Comparison of ENCODE assay signal across 20 cellular contexts in genomic region chr6:131000544-131000943, GRCh38.
DNase-seq lines count a peak whose midpoint lies in the region; ATAC-seq, FAIRE-seq and TF ChIP-seq lines count a peak whose summit lies in the region.
"Had no signal": no experiment of that assay in that cellular context is flagged by ENCODE, and none has a peak within 500 bp of the region (broad histone marks: within the 10 kb centered on the region; RNA-seq: fewer than 3 reads in every experiment).

No MANE protein-coding gene starts in this region.

- H3K9me3 ChIP-seq in K562 (replicated peaks; ENCODE audit: control insufficient read depth, insufficient read depth, low read depth, low read length) (no peaks in the 10 kb centered on the region), mesenchymal stem cell (ENCODE audit: control insufficient read depth, low read length) (no peaks in the 10 kb centered on the region), thoracic aorta (no peaks in the 10 kb centered on the region), lower lobe of right lung (no peaks in the 10 kb centered on the region)
- H3K9me3 ChIP-seq: Caco-2, SJCRH30 had no signal

- peak; percentile 94 for DNase-seq in NCI-H82 (lab: John Stamatoyannopoulos, UW)
- no peak for DNase-seq in K562 (ENCODE audit: extremely low read depth in 1 of 4, low spot score in 3 of 4)
- DNase-seq in mesenchymal stem cell: no peak
- no peak for DNase-seq in thoracic aorta (ENCODE audit: low spot score)
- DNase-seq in lower lobe of right lung: no peak
- DNase-seq in glutamatergic neuron: no peak
- no peak for DNase-seq in effector memory CD8-positive, alpha-beta T cell
- DNase-seq: ACHN; CD4-positive, CD25-positive, alpha-beta regulatory T cell; DMS53; HFFc6; MV-4-11; NCI-H1417 treated with DMSO at 0.1 percent for 48 hours; NCI-H1930; NCI-H2171; NCI-H446; NCI-H69; PC-3; SJCRH30 had no signal

- H3K14ac ChIP-seq in mesenchymal stem cell (ENCODE audit: low read length in 2 of 2): no peak overlapping the region

- POLR2A ChIA-PET in K562 (lab: Yijun Ruan, JAX): no interaction called here

- H3K36me3 ChIP-seq in K562 (ENCODE audit: control insufficient read depth, insufficient read depth, low read length) (no peaks in the 10 kb centered on the region), mesenchymal stem cell (ENCODE audit: control insufficient read depth in 1 of 2, insufficient read depth in 2 of 2, low read depth in 1 of 2, low read length in 2 of 2) (no peaks in the 10 kb centered on the region), thoracic aorta (no peaks in the 10 kb centered on the region), lower lobe of right lung (no peaks in the 10 kb centered on the region)
- H3K36me3 ChIP-seq: SJCRH30 had no signal

- no peak overlapping the region for H3K4ac ChIP-seq in mesenchymal stem cell (ENCODE audit: low read depth in 1 of 2, low read length in 2 of 2)

- CTCF ChIA-PET in K562 (lab: Yijun Ruan, JAX; ENCODE audit: low intra/inter-chr PET ratio): no interaction called here

- H2BK15ac ChIP-seq in mesenchymal stem cell (ENCODE audit: low read depth, poor library complexity, severe bottlenecking): peak overlapping the region; percentile 2

- TF ChIP-seq CTCF in K562 (IDR thresholded peaks at IDR 0.05 in 2 of 3, conservative IDR thresholded peaks at IDR 0.05 in 1 of 3; ENCODE audit: insufficient read depth in 2 of 3, low read depth in 1 of 3, low read length in 3 of 3) (no peak), thoracic aorta (IDR thresholded peaks at IDR 0.05) (no peak), lower lobe of right lung (IDR thresholded peaks at IDR 0.05) (no peak), glutamatergic neuron (IDR thresholded peaks at IDR 0.05; ENCODE audit: partially characterized antibody, unreplicated experiment) (no peak)

- no TSS peak for BruUV-seq in K562 (replicated peaks; lab: Mats Ljungman, UMichigan)

- H3K27ac ChIP-seq in K562 (ENCODE audit: extremely low read depth, low read depth, low read length): no peak overlapping the region; the same call in 1 of the 3 replicates
- H3K27ac ChIP-seq in mesenchymal stem cell (ENCODE audit: low read length, poor library complexity, severe bottlenecking): no peak overlapping the region
- H3K27ac ChIP-seq in thoracic aorta: no peak overlapping the region
- no peak overlapping the region for H3K27ac ChIP-seq in lower lobe of right lung
- H3K27ac ChIP-seq: SJCRH30 had no signal

- no peak overlapping the region for H3K18ac ChIP-seq in mesenchymal stem cell (ENCODE audit: low read depth in 1 of 2, low read length in 2 of 2)

- H4K91ac ChIP-seq in mesenchymal stem cell (ENCODE audit: low read length): no peak overlapping the region

- no peaks in the 10 kb centered on the region for H3K36me3 Mint-ChIP-seq in glutamatergic neuron (ENCODE audit: unreplicated experiment)
- H3K36me3 Mint-ChIP-seq in effector memory CD8-positive, alpha-beta T cell (ENCODE audit: insufficient read depth): no peaks in the 10 kb centered on the region
- H3K36me3 Mint-ChIP-seq: CD4-positive, CD25-positive, alpha-beta regulatory T cell had no signal

- H2BK12ac ChIP-seq in mesenchymal stem cell (ENCODE audit: low read length in 2 of 2): no peak overlapping the region

- H3K27me3 ChIP-seq in K562 (ENCODE audit: control insufficient read depth in 2 of 2, insufficient read depth in 2 of 2, low read length in 2 of 2) (no peaks in the 10 kb centered on the region), mesenchymal stem cell (ENCODE audit: control insufficient read depth in 1 of 2, insufficient read depth in 1 of 2, low read length in 2 of 2) (no peaks in the 10 kb centered on the region), thoracic aorta (replicated peaks; ENCODE audit: insufficient read depth) (no peaks in the 10 kb centered on the region), lower lobe of right lung (ENCODE audit: low read depth) (no peaks in the 10 kb centered on the region)
- H3K27me3 ChIP-seq: SJCRH30 had no signal

- no peak for TF ChIP-seq RAD21 in K562 (CRISPR knock-in tag; conservative IDR thresholded peaks at IDR 0.05 in 1 of 2, IDR thresholded peaks at IDR 0.05 in 1 of 2)

- no peaks in the 10 kb centered on the region for H3K27me3 Mint-ChIP-seq in glutamatergic neuron (ENCODE audit: unreplicated experiment)
- peaks cover 0 to 7% of the 10 kb centered on the region in 2 donors for H3K27me3 Mint-ChIP-seq in effector memory CD8-positive, alpha-beta T cell
- H3K27me3 Mint-ChIP-seq: CD4-positive, CD25-positive, alpha-beta regulatory T cell had no signal

- peaks cover 23% of the 10 kb centered on the region for H3K79me1 ChIP-seq in mesenchymal stem cell (replicated peaks; ENCODE audit: low read length, poor library complexity, severe bottlenecking)

- H3K4me1 ChIP-seq in K562 (replicated peaks in 1 of 2; ENCODE audit: control insufficient read depth in 2 of 2, insufficient read depth in 2 of 2, low read length in 2 of 2) (peaks cover 4 to 19% of the 10 kb centered on the region in 2 experiments; a peak in 4 of 5 replicates), mesenchymal stem cell (ENCODE audit: control insufficient read depth, insufficient read depth, low read depth, low read length) (peaks cover 1% of the 10 kb centered on the region), thoracic aorta (ENCODE audit: control insufficient read depth in 1 of 2, low read depth in 2 of 2) (peaks cover 16 to 59% of the 10 kb centered on the region in 2 donors), lower lobe of right lung (peaks cover 27% of the 10 kb centered on the region)

- no peak for TF ChIP-seq EP300 in K562 (IDR thresholded peaks at IDR 0.05; ENCODE audit: low read length)

- peaks cover 11% of the 10 kb centered on the region for H3K4me1 Mint-ChIP-seq in glutamatergic neuron (ENCODE audit: low read depth, unreplicated experiment)
- no peaks in the 10 kb centered on the region for H3K4me1 Mint-ChIP-seq in effector memory CD8-positive, alpha-beta T cell (ENCODE audit: low read depth in 2 of 2)

- intact Hi-C loops in K562 (cut with micrococcal nuclease): no loop called here
- intact Hi-C loops in lower lobe of right lung (cut with DNase I): no loop called here

- no peak overlapping the region for H3K23ac ChIP-seq in mesenchymal stem cell (ENCODE audit: low read length in 2 of 2)

- no peaks in the 10 kb centered on the region for H3K9me1 ChIP-seq in K562 (ENCODE audit: control insufficient read depth, insufficient read depth, low read length)

- H3K27ac Mint-ChIP-seq in glutamatergic neuron (ENCODE audit: unreplicated experiment): no peak overlapping the region
- no peak overlapping the region for H3K27ac Mint-ChIP-seq in effector memory CD8-positive, alpha-beta T cell
- H3K27ac Mint-ChIP-seq: CD4-positive, CD25-positive, alpha-beta regulatory T cell; HFFc6 had no signal

- H2AK5ac ChIP-seq in mesenchymal stem cell (ENCODE audit: low read length, severe bottlenecking): no peak overlapping the region

- no peak overlapping the region for H2BK120ac ChIP-seq in mesenchymal stem cell (ENCODE audit: low read depth, low read length)

- no peaks in the 10 kb centered on the region for H4K20me1 ChIP-seq in K562 (replicated peaks; ENCODE audit: control insufficient read depth, insufficient read depth, low read length)

- 0 out of 2 replicates have a peak overlapping the region, but pooled peaks have one; percentile 13 for H2AFZ ChIP-seq in K562 (ENCODE audit: low read depth, low read length)
- no peak overlapping the region for H2AFZ ChIP-seq in mesenchymal stem cell (ENCODE audit: low read depth, low read length)

- no peaks in the 10 kb centered on the region for H3K9me3 Mint-ChIP-seq in glutamatergic neuron (ENCODE audit: unreplicated experiment)
- no peaks in the 10 kb centered on the region for H3K9me3 Mint-ChIP-seq in effector memory CD8-positive, alpha-beta T cell
- H3K9me3 Mint-ChIP-seq: HFFc6 had no signal

- no peak overlapping the region for H2BK5ac ChIP-seq in mesenchymal stem cell (ENCODE audit: low read depth, low read length, poor library complexity, severe bottlenecking)

- no peak overlapping the region for H3K4me3 ChIP-seq in K562
- no peak overlapping the region for H3K4me3 ChIP-seq in mesenchymal stem cell (ENCODE audit: insufficient read depth in 1 of 2, low read depth in 1 of 2, low read length in 2 of 2)
- H3K4me3 ChIP-seq in thoracic aorta: peak overlapping the region; percentile 58
- H3K4me3 ChIP-seq in lower lobe of right lung: no peak overlapping the region
- H3K4me3 ChIP-seq: SJCRH30 had no signal

- H3K79me2 ChIP-seq in K562 (ENCODE audit: control insufficient read depth, insufficient read depth, low read length): peaks cover 69% of the 10 kb centered on the region

- H3K4me2 ChIP-seq in K562 (ENCODE audit: insufficient read depth, low read length) (peak overlapping the region; percentile 35), mesenchymal stem cell (ENCODE audit: low read length, poor library complexity, severe bottlenecking) (no peak overlapping the region)

- in situ Hi-C loops in K562 (cut with MboI): no loop called here

- TF ChIP-seq POLR2A in K562 (conservative IDR thresholded peaks at IDR 0.05): no peak

- FAIRE-seq in K562 (lab: Jason Lieb, UNC): no peak

- ATAC-seq in K562 (peak; percentile 65), thoracic aorta (ENCODE audit: insufficient number of reproducible peaks, low FRiP score, low read depth) (no peak), lower lobe of right lung (no peak)
- no peak for ATAC-seq in effector memory CD8-positive, alpha-beta T cell (replicated peaks)
- ATAC-seq: PC-3 had no signal

- 3% methylated on average over 6 of the region's 6 CpGs for WGBS in K562 (ENCODE audit: insufficient coverage, low coverage, missing lambda C conversion rate)
- 50% methylated on average over 6 of the region's 6 CpGs for WGBS in mesenchymal stem cell

- no peak overlapping the region for H4K8ac ChIP-seq in mesenchymal stem cell (ENCODE audit: low read length)

- H3K9ac ChIP-seq in K562 (ENCODE audit: insufficient read depth in 1 of 2, low read depth in 2 of 2, low read length in 2 of 2) (peak overlapping the region in 1 of 2 experiments; percentile 17; a peak in 2 of 4 replicates), mesenchymal stem cell (ENCODE audit: low read length) (no peak overlapping the region)

- H3K4me3 Mint-ChIP-seq in glutamatergic neuron (ENCODE audit: unreplicated experiment): no peak overlapping the region
- no peak overlapping the region for H3K4me3 Mint-ChIP-seq in effector memory CD8-positive, alpha-beta T cell
- H3K4me3 Mint-ChIP-seq: CD4-positive, CD25-positive, alpha-beta regulatory T cell; HFFc6 had no signal

TF ChIP-seq in K562, 482 proteins besides CTCF, POLR2A, EP300 and RAD21:
- TF ChIP-seq TAL1 (IDR thresholded peaks at IDR 0.05) (0 out of 2 replicates have a peak, but pooled peaks have one; percentile 9), DNMT1 (IDR thresholded peaks at IDR 0.05) (no peak), RBM14 (IDR thresholded peaks at IDR 0.05; ENCODE audit: borderline replicate concordance, insufficient read depth, low read depth, low read length) (no peak)
